ENCODE assay signal across 9 cellular contexts in the genomic region with DNA sequence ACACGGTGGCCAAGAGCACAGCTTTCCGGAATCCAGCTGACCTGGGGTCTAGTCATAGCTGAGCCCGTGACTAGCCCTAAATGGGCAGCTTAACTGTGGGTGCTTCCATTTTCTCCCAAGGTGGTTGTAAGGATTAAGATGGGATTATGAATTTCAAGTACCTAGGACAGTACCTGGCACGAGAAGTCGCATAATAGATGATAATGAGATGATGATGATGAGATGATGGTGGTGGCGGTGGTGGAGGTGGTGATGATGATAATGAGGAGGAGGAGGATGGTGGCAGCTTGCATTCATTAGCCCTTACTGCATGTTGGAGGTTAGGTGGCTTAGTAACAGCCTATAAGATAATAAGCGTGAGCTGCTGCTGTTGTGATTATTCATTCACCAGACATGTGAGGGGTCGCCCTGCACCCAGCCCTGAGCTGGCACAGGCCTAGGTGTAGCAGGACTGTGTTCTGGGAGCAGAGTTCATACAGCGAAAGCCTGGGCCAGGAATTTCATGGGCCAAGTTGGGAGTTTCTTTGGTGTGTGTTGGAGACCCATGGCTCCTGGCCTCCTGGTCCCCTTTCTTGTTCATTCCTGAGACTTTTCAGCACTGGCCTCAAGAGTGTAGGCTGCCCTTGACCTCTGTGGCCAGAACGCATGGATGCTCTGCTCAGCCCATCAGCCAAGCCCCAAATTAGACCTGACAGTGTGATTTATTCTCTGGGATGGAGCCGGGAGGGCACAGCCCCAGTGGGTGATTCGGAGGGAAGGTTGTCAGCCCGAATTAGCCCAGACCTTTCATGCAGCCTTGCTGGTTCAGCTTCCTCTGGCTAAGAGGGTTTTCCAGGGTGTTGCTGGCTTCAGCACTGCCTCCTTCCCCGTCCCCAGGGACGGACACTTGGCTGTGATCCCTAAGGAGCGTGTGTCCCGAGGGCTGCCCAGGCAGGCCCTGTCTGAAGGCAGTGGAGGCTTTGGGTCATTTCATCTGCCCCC.
DNase-seq lines count a peak whose midpoint lies in the region; ATAC-seq, FAIRE-seq and TF ChIP-seq lines count a peak whose summit lies in the region.
"Had no signal": no experiment of that assay in that cellular context is flagged by ENCODE, and none has a peak within 500 bp of the region (broad histone marks: within the 10 kb centered on the region; RNA-seq: fewer than 3 reads in every experiment).

No MANE protein-coding gene starts in this region.

- H3K27me3 Mint-ChIP-seq in activated naive CD8-positive, alpha-beta T cell treated with anti-CD3 and anti-CD28 coated beads, Interleukin-2, amount 50 U/mL, for 24 hours, result no peaks in the 10 kb centered on the region

- no peak for TF ChIP-seq CTCF in OCI-LY7 (conservative IDR thresholded peaks at IDR 0.05; ENCODE audit: low read length)
- no peak for TF ChIP-seq CTCF in foreskin fibroblast (IDR thresholded peaks at IDR 0.05; ENCODE audit: low read depth, low read length)
- TF ChIP-seq CTCF in A673 (conservative IDR thresholded peaks at IDR 0.05; ENCODE audit: low read depth, low read length), result no peak

- H3K27me3 ChIP-seq in skeletal muscle satellite cell (ENCODE audit: control insufficient read depth, insufficient read depth, low read length), result no peaks in the 10 kb centered on the region
- no peaks in the 10 kb centered on the region for H3K27me3 ChIP-seq in A673 (replicated peaks; ENCODE audit: insufficient read depth, low read depth, low read length, poor library complexity)

- peaks cover 15% of the 10 kb centered on the region; the same call in 1 of the 2 replicates for H3K79me2 ChIP-seq in OCI-LY7 (ENCODE audit: insufficient read depth, low read depth, low read length)

- H3K4me3 ChIP-seq in OCI-LY7 (ENCODE audit: low read depth, low read length, poor library complexity, severe bottlenecking) (no peak overlapping the region), foreskin fibroblast (ENCODE audit: low read depth in 1 of 2, low read length in 2 of 2) (no peak overlapping the region), skeletal muscle satellite cell (ENCODE audit: low read length) (peak overlapping the region; percentile 17), A673 (ENCODE audit: low read depth, low read length, poor library complexity, severe bottlenecking) (no peak overlapping the region)

- no peaks in the 10 kb centered on the region for H3K9me2 ChIP-seq in OCI-LY7 (ENCODE audit: insufficient read depth, low read length)

- H3K27ac ChIP-seq in OCI-LY7 (ENCODE audit: low read depth, low read length, poor library complexity, severe bottlenecking) (peak overlapping the region; percentile 97), A673 (ENCODE audit: low read depth, low read length, poor library complexity, severe bottlenecking) (no peak overlapping the region)

- intact Hi-C loops in OCI-LY7 (cut with micrococcal nuclease; ENCODE audit: unreplicated experiment) (loop anchor here (2.0 kb wide), 1 partner anchor 57 kb away; no protein-coding TSS in a partner anchor), A673 (cut with micrococcal nuclease; ENCODE audit: unreplicated experiment) (no loop called here)

- H3K36me3 ChIP-seq in OCI-LY7 (ENCODE audit: insufficient read depth, low read length) (peaks cover 16% of the 10 kb centered on the region), skeletal muscle satellite cell (ENCODE audit: insufficient read depth, low read length) (peaks cover 3% of the 10 kb centered on the region), A673 (ENCODE audit: insufficient read depth, low read length, poor library complexity, severe bottlenecking) (no peaks in the 10 kb centered on the region)

- no peak for TF ChIP-seq POLR2A in H54 (IDR thresholded peaks at IDR 0.05; ENCODE audit: low read depth, low read length)

- CTCF ChIA-PET in OCI-LY7 (lab: Charles Lee; ENCODE audit: unreplicated experiment), result interaction anchor here (0.5 kb wide), 1 partner anchor 112 kb away, joined by 3 read pairs; no protein-coding TSS in a partner anchor
- CTCF ChIA-PET in A673 (lab: Charles Lee), result no interaction called here

- peak overlapping the region; percentile 71 for H3K9ac ChIP-seq in skeletal muscle satellite cell (ENCODE audit: low read depth, low read length)

- no peak for ATAC-seq in activated naive CD8-positive, alpha-beta T cell treated with anti-CD3 and anti-CD28 coated beads, Interleukin-2, amount 50 U/mL, for 24 hours

- H3K9me3 Mint-ChIP-seq in activated naive CD8-positive, alpha-beta T cell treated with anti-CD3 and anti-CD28 coated beads, Interleukin-2, amount 50 U/mL, for 24 hours, result no peaks in the 10 kb centered on the region

- no peak for FAIRE-seq in H54 (lab: Jason Lieb, UNC)

- H3K4me1 ChIP-seq in OCI-LY7 (ENCODE audit: insufficient read depth, low read length, poor library complexity, severe bottlenecking), result peaks cover 76% of the 10 kb centered on the region
- H3K4me1 ChIP-seq in skeletal muscle satellite cell (ENCODE audit: control insufficient read depth, insufficient read depth, low read length), result peaks cover 71% of the 10 kb centered on the region
- H3K4me1 ChIP-seq in A673 (ENCODE audit: insufficient read depth, low read length, poor library complexity, severe bottlenecking), result no peaks in the 10 kb centered on the region

- peak overlapping the region; percentile 82 for H3K4me2 ChIP-seq in OCI-LY7 (ENCODE audit: low read length)
- peak overlapping the region; percentile 58 for H3K4me2 ChIP-seq in skeletal muscle satellite cell (ENCODE audit: low read length)

- POLR2A ChIA-PET in OCI-LY7 (lab: Charles Lee) (interaction anchor here (0.5 to 3.5 kb wide), 6 partner anchors 10 to 817 kb away, joined by 3 to 32 read pairs (median 5); no protein-coding TSS in a partner anchor), A673 (lab: Charles Lee; ENCODE audit: low non-redundant PET) (no interaction called here)

- no peaks in the 10 kb centered on the region for H4K20me1 ChIP-seq in OCI-LY7 (ENCODE audit: insufficient read depth, low read length)

- no peak overlapping the region for H2AFZ ChIP-seq in OCI-LY7 (ENCODE audit: low read length)

- peaks cover 7% of the 10 kb centered on the region for H3K36me3 Mint-ChIP-seq in activated naive CD8-positive, alpha-beta T cell treated with anti-CD3 and anti-CD28 coated beads, Interleukin-2, amount 50 U/mL, for 24 hours (ENCODE audit: low read depth)

- H3K27ac Mint-ChIP-seq in activated naive CD8-positive, alpha-beta T cell treated with anti-CD3 and anti-CD28 coated beads, Interleukin-2, amount 50 U/mL, for 24 hours, result no peak overlapping the region

- DNase-seq in H54 (ENCODE audit: insufficient read length, low spot score) (peak; percentile 38), OCI-LY7 (ENCODE audit: low spot score) (no peak), foreskin fibroblast (peak; percentile 69 to 74), inferior parietal cortex (ENCODE audit: extremely low spot score) (no peak), A673 (ENCODE audit: low spot score) (no peak)
- no peak for DNase-seq in activated naive CD8-positive, alpha-beta T cell treated with anti-CD3 and anti-CD28 coated beads, Interleukin-2, amount 50 U/mL, for 24 hours
- DNase-seq: NK-92 treated with Interleukin-12 subunit alpha and Interleukin-12 subunit beta, amount 100 ng/mL, for 24 hours; occipital lobe had no signal

- no peak overlapping the region for H3K4me3 Mint-ChIP-seq in activated naive CD8-positive, alpha-beta T cell treated with anti-CD3 and anti-CD28 coated beads, Interleukin-2, amount 50 U/mL, for 24 hours

- H3K4me1 Mint-ChIP-seq in activated naive CD8-positive, alpha-beta T cell treated with anti-CD3 and anti-CD28 coated beads, Interleukin-2, amount 50 U/mL, for 24 hours, result peaks cover 13% of the 10 kb centered on the region

- BruUV-seq in OCI-LY7 (replicated peaks; lab: Mats Ljungman, UMichigan), result no TSS peak
- BruUV-seq in A673 (replicated peaks; lab: Mats Ljungman, UMichigan), result no TSS peak

- H3K9me3 ChIP-seq in OCI-LY7 (ENCODE audit: low read length), result peaks cover 16% of the 10 kb centered on the region; the same call in 1 of the 2 replicates
- H3K9me3 ChIP-seq in skeletal muscle satellite cell (replicated peaks; ENCODE audit: low read length), result no peaks in the 10 kb centered on the region
- no peaks in the 10 kb centered on the region for H3K9me3 ChIP-seq in A673 (ENCODE audit: low read depth, low read length, poor library complexity, severe bottlenecking)

Comparison
In these comparisons a context has a peak if more than half of its experiments do, and no peak if none do; other contexts are left out.
1. DNase-seq: peak in H54 (single experiment) and foreskin fibroblast (2 of 2); none in OCI-LY7 (single experiment), activated naive CD8-positive, alpha-beta T cell treated with anti-CD3 and anti-CD28 coated beads, Interleukin-2, amount 50 U/mL, for 24 hours (single experiment), inferior parietal cortex (single experiment) and A673 (single experiment).